ENCODE assay signal across 17 cellular contexts in the genomic region with DNA sequence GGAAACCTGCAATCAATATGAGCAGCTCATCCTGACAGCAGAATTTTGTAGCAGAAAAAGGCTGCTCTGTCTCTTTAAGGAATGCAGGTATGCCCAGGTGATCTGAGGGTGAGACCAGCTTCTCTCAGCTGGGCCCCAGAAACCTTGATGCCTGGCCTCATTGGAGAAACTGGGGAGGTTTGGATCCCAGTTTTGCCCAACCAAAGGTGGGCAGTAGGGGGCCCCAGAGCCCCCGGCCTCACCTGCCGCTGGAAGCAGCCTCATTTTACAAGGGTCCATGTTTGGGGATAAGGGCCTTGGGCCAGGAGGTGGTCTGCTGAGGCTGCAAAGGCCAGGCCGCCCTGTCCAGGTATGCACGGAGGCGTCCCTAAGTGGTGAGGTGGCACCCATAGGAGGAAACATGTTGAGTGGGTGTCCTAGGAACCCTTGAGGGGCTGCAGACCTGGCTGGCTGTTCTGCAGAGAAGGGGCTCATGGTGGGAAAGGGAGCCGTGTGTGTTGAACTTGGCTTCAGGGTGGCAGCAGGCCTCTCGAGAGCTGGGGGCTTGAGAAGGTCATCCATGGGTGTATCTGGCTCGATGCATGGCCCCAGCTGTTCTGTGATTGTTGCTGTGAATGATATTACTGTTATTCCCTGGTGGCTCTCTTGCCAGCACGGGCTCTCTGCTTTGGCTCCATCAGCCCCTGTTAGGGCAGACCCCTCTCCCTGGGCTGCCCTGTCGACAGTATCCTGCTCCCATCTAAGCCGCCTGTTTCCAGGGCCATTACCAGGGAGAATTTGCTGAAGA.
A peak's percentile ranks its signal among the peaks of the same experiment; 100 is the strongest.
DNase-seq lines count a peak whose midpoint lies in the region; ATAC-seq and TF ChIP-seq lines count a peak whose summit lies in the region.
"Had no signal": no experiment of that assay in that cellular context is flagged by ENCODE, and none has a peak within 500 bp of the region (broad histone marks: within the 10 kb centered on the region; RNA-seq: fewer than 3 reads in every experiment).

No MANE protein-coding gene starts in this region.

- H3K4me2 ChIP-seq in GM23338 (no peak overlapping the region), neural progenitor cell (no peak overlapping the region)

- H3K36me3 Mint-ChIP-seq in GM23338 (ENCODE audit: low read depth) (peaks cover 17% of the 10 kb centered on the region), WTC11 (peaks cover 17% of the 10 kb centered on the region), neural progenitor cell (peaks cover 4% of the 10 kb centered on the region)
- H3K36me3 Mint-ChIP-seq: CD14-positive monocyte; CD8-positive, alpha-beta memory T cell; IgD-negative memory B cell had no signal

- POLR2A ChIA-PET in WTC11 (lab: Charles Lee), result no interaction called here

- H3K4me1 Mint-ChIP-seq in GM23338 (peaks cover 6% of the 10 kb centered on the region; the same call in 2 of the 3 replicates), WTC11 (peaks cover 13% of the 10 kb centered on the region), neural progenitor cell (peaks cover 32% of the 10 kb centered on the region)
- H3K4me1 Mint-ChIP-seq: CD14-positive monocyte; CD8-positive, alpha-beta memory T cell had no signal

- no peaks in the 10 kb centered on the region for H3K9me3 ChIP-seq in neural progenitor cell (ENCODE audit: low read depth)

- intact Hi-C loops in dorsolateral prefrontal cortex (cut with DNase I), result no loop called here

- ATAC-seq in GM23338, result peak; percentile 80
- ATAC-seq in WTC11, result peak; percentile 78

- H3K9me2 ChIP-seq in GM23338 (ENCODE audit: insufficient read depth), result peaks cover 6% of the 10 kb centered on the region; the same call in 1 of the 2 replicates

- no peak overlapping the region for H3K4me3 Mint-ChIP-seq in GM23338
- H3K4me3 Mint-ChIP-seq in WTC11, result no peak overlapping the region
- H3K4me3 Mint-ChIP-seq in neural progenitor cell, result no peak overlapping the region
- H3K4me3 Mint-ChIP-seq: CD14-positive monocyte; CD8-positive, alpha-beta memory T cell; HFFc6; IgD-negative memory B cell had no signal

- H2AFZ ChIP-seq in GM23338 (0 out of 2 replicates have a peak overlapping the region, but pooled peaks have one; percentile 59), neural progenitor cell (replicated peaks) (no peak overlapping the region)
- H2AFZ ChIP-seq: GM23248 had no signal

- no peak overlapping the region for H3K27ac ChIP-seq in GM23338 (ENCODE audit: low read depth)
- no peak overlapping the region for H3K27ac ChIP-seq in neural progenitor cell
- no peak overlapping the region for H3K27ac ChIP-seq in dorsolateral prefrontal cortex
- H3K27ac ChIP-seq: 22Rv1, GM23248 had no signal

- no peak overlapping the region for H3K4me3 ChIP-seq in GM23338
- no peak overlapping the region for H3K4me3 ChIP-seq in neural progenitor cell
- H3K4me3 ChIP-seq in dorsolateral prefrontal cortex, result no peak overlapping the region
- H3K4me3 ChIP-seq: GM23248 had no signal

- no peaks in the 10 kb centered on the region for H4K20me1 ChIP-seq in GM23338 (replicated peaks; ENCODE audit: insufficient read depth)
- H4K20me1 ChIP-seq in neural progenitor cell (ENCODE audit: low read depth), result no peaks in the 10 kb centered on the region

- no peak overlapping the region for H3K9ac ChIP-seq in neural progenitor cell
- H3K9ac ChIP-seq: GM23248 had no signal

- CTCF ChIA-PET in WTC11 (lab: Charles Lee), result interaction anchor here (0.6 to 1.2 kb wide), 3 partner anchors 14 to 65 kb away, joined by 3 to 5 read pairs (median 3); no protein-coding TSS in a partner anchor

- H3K27me3 ChIP-seq in GM23338 (ENCODE audit: insufficient read depth) (no peaks in the 10 kb centered on the region), neural progenitor cell (no peaks in the 10 kb centered on the region), dorsolateral prefrontal cortex (no peaks in the 10 kb centered on the region)

- no peaks in the 10 kb centered on the region for H3F3A ChIP-seq in GM23338 (replicated peaks; ENCODE audit: low read depth)
- H3F3A ChIP-seq in neural progenitor cell (ENCODE audit: low read depth), result no peaks in the 10 kb centered on the region

- no peaks in the 10 kb centered on the region for H3K36me3 ChIP-seq in GM23338 (ENCODE audit: insufficient read depth)
- H3K36me3 ChIP-seq in neural progenitor cell, result no peaks in the 10 kb centered on the region

- H3K27me3 Mint-ChIP-seq in GM23338 (ENCODE audit: insufficient read depth, low read depth, poor library complexity) (peaks cover 10% of the 10 kb centered on the region), WTC11 (ENCODE audit: low read depth) (peaks cover 37% of the 10 kb centered on the region), neural progenitor cell (ENCODE audit: insufficient read depth, low read depth) (peaks cover 7% of the 10 kb centered on the region)
- H3K27me3 Mint-ChIP-seq: IgD-negative memory B cell had no signal

- TF ChIP-seq CTCF in GM23338 (conservative IDR thresholded peaks at IDR 0.05; ENCODE audit: low read depth in 2 of 2) (peak; percentile 45 to 49), WTC11 (IDR thresholded peaks at IDR 0.05) (no peak), neural progenitor cell (IDR thresholded peaks at IDR 0.05) (peak; percentile 10), dorsolateral prefrontal cortex (IDR thresholded peaks at IDR 0.05 in 54 of 56, conservative IDR thresholded peaks at IDR 0.05 in 2 of 56; ENCODE audit: low read depth in 1 of 56, partially characterized antibody in 56 of 56) (no peak)

- H3K27ac Mint-ChIP-seq in GM23338 (no peak overlapping the region), WTC11 (no peak overlapping the region), neural progenitor cell (no peak overlapping the region)
- H3K27ac Mint-ChIP-seq: CD14-positive monocyte; CD8-positive, alpha-beta memory T cell; HFFc6; IgD-negative memory B cell had no signal

- H3K9me3 Mint-ChIP-seq in GM23338, result peaks cover 26% of the 10 kb centered on the region
- H3K9me3 Mint-ChIP-seq in WTC11, result peaks cover 32% of the 10 kb centered on the region
- peaks cover 26% of the 10 kb centered on the region for H3K9me3 Mint-ChIP-seq in neural progenitor cell

- H3K79me2 ChIP-seq in GM23338 (replicated peaks; ENCODE audit: insufficient read depth) (no peaks in the 10 kb centered on the region), neural progenitor cell (ENCODE audit: low read depth) (no peaks in the 10 kb centered on the region)

- peak; percentile 45 for DNase-seq in GM23338 (ENCODE audit: low spot score)
- DNase-seq in WTC11 (ENCODE audit: low spot score), result no peak
- peak; percentile 48 for DNase-seq in iPS-NIHi11 (ENCODE audit: low spot score)
- no peak for DNase-seq in neural progenitor cell (ENCODE audit: low spot score)
- DNase-seq in NCI-H146 (lab: John Stamatoyannopoulos, UW), result no peak
- DNase-seq in COR-L47 (lab: John Stamatoyannopoulos, UW), result no peak
- no peak for DNase-seq in dermis blood vessel endothelial cell
- no peak for DNase-seq in dorsolateral prefrontal cortex
- DNase-seq: CD8-positive, alpha-beta memory T cell; DMS53; GF-D8; GM23248; HCEC 1CT; HFFc6 had no signal

- H3K4me1 ChIP-seq in GM23338 (ENCODE audit: insufficient read depth) (no peaks in the 10 kb centered on the region), neural progenitor cell (no peaks in the 10 kb centered on the region)

TF ChIP-seq in GM23338, 12 proteins besides CTCF, POLR2A, EP300 and RAD21:
- TF ChIP-seq CREB1 (CRISPR knock-in tag; IDR thresholded peaks at IDR 0.05; ENCODE audit: low read depth), result no peak
TF ChIP-seq in GM23338: peak in this region for 0.

TF ChIP-seq in WTC11, 78 proteins besides CTCF, POLR2A, EP300 and RAD21 (continues in another document):
- TF ChIP-seq NR1H2 (CRISPR knock-in tag; IDR thresholded peaks at IDR 0.05), result no peak
- TF ChIP-seq TCF7 (CRISPR knock-in tag; IDR thresholded peaks at IDR 0.05; ENCODE audit: low read depth), result no peak
- TF ChIP-seq, protein P1, sequence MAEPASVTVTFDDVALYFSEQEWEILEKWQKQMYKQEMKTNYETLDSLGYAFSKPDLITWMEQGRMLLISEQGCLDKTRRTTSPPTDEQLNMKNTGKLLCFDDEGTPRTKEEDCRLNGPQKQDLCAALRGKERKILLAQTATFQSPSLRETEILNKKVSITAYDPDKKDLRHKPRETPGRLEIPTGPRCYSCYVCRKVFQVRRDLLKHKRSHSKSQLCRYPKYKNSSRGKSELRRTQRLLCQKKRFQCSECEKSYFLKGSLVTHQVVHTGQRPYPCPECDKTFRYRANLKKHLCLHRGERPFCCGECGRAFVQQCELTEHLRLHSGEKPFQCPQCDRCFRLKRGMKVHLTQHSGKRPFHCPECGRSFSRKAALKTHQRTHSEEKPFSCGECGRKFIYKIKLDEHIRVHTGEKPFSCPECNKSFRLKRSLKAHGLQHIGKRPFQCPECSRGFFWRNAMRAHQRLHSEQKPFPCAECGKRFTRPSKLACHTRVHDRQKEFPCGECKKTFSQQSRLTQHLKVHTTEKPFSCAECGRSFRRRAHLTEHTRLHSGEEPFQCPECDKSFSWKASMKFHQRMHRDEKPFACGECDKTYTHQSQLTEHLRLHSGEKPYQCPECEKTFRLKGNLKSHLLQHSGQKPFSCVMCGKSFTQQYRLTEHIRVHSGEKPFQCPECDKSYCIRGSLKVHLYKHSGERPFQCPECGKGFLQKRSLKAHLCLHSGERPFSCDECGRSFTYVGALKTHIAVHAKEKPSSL (CRISPR knock-in tag; conservative IDR thresholded peaks at IDR 0.05), result no peak
- TF ChIP-seq ZNF317 (CRISPR knock-in tag; IDR thresholded peaks at IDR 0.05; ENCODE audit: borderline replicate concordance, low read depth), result no peak
- TF ChIP-seq, protein P2, sequence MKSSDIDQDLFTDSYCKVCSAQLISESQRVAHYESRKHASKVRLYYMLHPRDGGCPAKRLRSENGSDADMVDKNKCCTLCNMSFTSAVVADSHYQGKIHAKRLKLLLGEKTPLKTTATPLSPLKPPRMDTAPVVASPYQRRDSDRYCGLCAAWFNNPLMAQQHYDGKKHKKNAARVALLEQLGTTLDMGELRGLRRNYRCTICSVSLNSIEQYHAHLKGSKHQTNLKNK (CRISPR knock-in tag; IDR thresholded peaks at IDR 0.05), result no peak
- TF ChIP-seq ZBTB21 (CRISPR knock-in tag; IDR thresholded peaks at IDR 0.05; ENCODE audit: borderline replicate concordance), result no peak
- no peak for TF ChIP-seq ESRRA (CRISPR knock-in tag; IDR thresholded peaks at IDR 0.05; ENCODE audit: borderline replicate concordance)
- no peak for TF ChIP-seq GABPB1 (CRISPR knock-in tag; IDR thresholded peaks at IDR 0.05)
- no peak for TF ChIP-seq OVOL2 (CRISPR knock-in tag; IDR thresholded peaks at IDR 0.05; ENCODE audit: borderline replicate concordance)
- TF ChIP-seq ZNF232 (CRISPR knock-in tag; IDR thresholded peaks at IDR 0.05), result no peak
- TF ChIP-seq CBFB (CRISPR knock-in tag; IDR thresholded peaks at IDR 0.05; ENCODE audit: low read depth), result no peak

Comparison
In these comparisons a context has a peak if more than half of its experiments do, and no peak if none do; other contexts are left out.
1. DNase-seq: peak in GM23338 (single experiment) and iPS-NIHi11 (single experiment); none in WTC11 (single experiment), neural progenitor cell (single experiment), NCI-H146 (single experiment), COR-L47 (single experiment), dermis blood vessel endothelial cell (single experiment) and dorsolateral prefrontal cortex (0 of 10).
2. CTCF ChIP-seq: peak in GM23338 (2 of 2) and neural progenitor cell (single experiment); none in WTC11 (single experiment) and dorsolateral prefrontal cortex (0 of 56).